8 cellular contexts compared by ENCODE assay signal in genomic region chr16:53457670-53458069, GRCh38. TPM values are rescaled to one million over a fixed set of nuclear protein-coding genes. Genes with fewer than 3 reads are reported as not detected.
A peak's percentile ranks its signal among the peaks of the same experiment; 100 is the strongest.
DNase-seq lines count a peak whose midpoint lies in the region; ATAC-seq, FAIRE-seq and TF ChIP-seq lines count a peak whose summit lies in the region.

No MANE protein-coding gene starts in this region.

- no peak overlapping the region for H3K9ac ChIP-seq in HepG2 (ENCODE audit: insufficient read depth, low read depth, low read length)

- intact Hi-C loops in right lobe of liver (cut with DNase I), result no loop called here
- intact Hi-C loops in HepG2 (cut with micrococcal nuclease; ENCODE audit: unreplicated experiment), result no loop called here

- no TSS peak for BruUV-seq in HepG2 (replicated peaks; lab: Mats Ljungman, UMichigan)

- H3K27ac ChIP-seq in right lobe of liver (no peak overlapping the region), HepG2 (ENCODE audit: extremely low read length, insufficient read depth, low read length) (no peak overlapping the region)

- H3K27me3 ChIP-seq in right lobe of liver, result no peaks in the 10 kb centered on the region
- H3K27me3 ChIP-seq in HepG2 (ENCODE audit: control insufficient read depth in 1 of 2, insufficient read depth in 2 of 2, low read length in 2 of 2), result no peaks in the 10 kb centered on the region

- CTCF ChIA-PET in HepG2 (lab: Yijun Ruan, JAX; ENCODE audit: low intra/inter-chr PET ratio, low total read pairs), result no interaction called here

- peaks cover 0 to 83% (median 39%) of the 10 kb centered on the region in 4 donors for H3K36me3 ChIP-seq in right lobe of liver
- peaks cover 18 to 76% of the 10 kb centered on the region in 2 experiments for H3K36me3 ChIP-seq in HepG2 (replicated peaks in 1 of 2; ENCODE audit: control insufficient read depth in 1 of 2, insufficient read depth in 2 of 2, low read length in 2 of 2)

- no peak for TF ChIP-seq RAD21 in HepG2 (CRISPR knock-in tag; IDR thresholded peaks at IDR 0.05)

- H3K9me3 ChIP-seq in right lobe of liver (no peaks in the 10 kb centered on the region), HepG2 (ENCODE audit: low read length) (no peaks in the 10 kb centered on the region)

- H3K4me2 ChIP-seq in HepG2 (ENCODE audit: low read depth, low read length), result no peak overlapping the region

- no peak for FAIRE-seq in HepG2 (lab: Jason Lieb, UNC)

- no peak overlapping the region for H2AFZ ChIP-seq in HepG2 (ENCODE audit: low read length)

- TF ChIP-seq CTCF in right lobe of liver (IDR thresholded peaks at IDR 0.05), result no peak
- no peak for TF ChIP-seq CTCF in HepG2 (CRISPR knock-in tag; IDR thresholded peaks at IDR 0.05)

- TF ChIP-seq EP300 in HepG2 (IDR thresholded peaks at IDR 0.05; ENCODE audit: low read depth in 2 of 2, low read length in 2 of 2) (no peak), HepG2 (CRISPR knock-in tag; IDR thresholded peaks at IDR 0.05; ENCODE audit: borderline replicate concordance) (no peak)

- 91% methylated on average over 2 of the region's 2 CpGs for WGBS in right lobe of liver (ENCODE audit: insufficient coverage, low coverage, low lambda C conversion rate, missing lambda C conversion rate)
- 100% methylated on average over 2 of the region's 2 CpGs for WGBS in HepG2 (ENCODE audit: low lambda C conversion rate)

- DNase-seq in right lobe of liver (no peak), HepG2 (ENCODE audit: low spot score) (no peak), MV-4-11 (lab: John Stamatoyannopoulos, UW) (no peak), NCI-H2227 treated with DMSO at 0.1 percent for 48 hours (lab: John Stamatoyannopoulos, UW) (no peak), HuH-7.5 (ENCODE audit: low spot score) (no peak)
- DNase-seq in activated CD8-positive, alpha-beta memory T cell treated with anti-CD3 and anti-CD28 coated beads, Interleukin-2, amount 50 U/mL, for 48 hours, result peak; percentile 66
- peak; percentile 41 to 51 for DNase-seq in stimulated activated CD4-positive, alpha-beta T cell treated with anti-CD3 and anti-CD28 coated beads, Interleukin-15, amount 100 ng/mL, for 48 hours (ENCODE audit: low read depth in 2 of 2)

- no peak for TF ChIP-seq POLR2A in right lobe of liver (IDR thresholded peaks at IDR 0.05)
- no peak for TF ChIP-seq POLR2A in HepG2 (IDR thresholded peaks at IDR 0.05; ENCODE audit: insufficient read depth in 1 of 2, low read depth in 2 of 2, low read length in 2 of 2)

- H3K79me2 ChIP-seq in HepG2 (ENCODE audit: insufficient read depth, low read length), result no peaks in the 10 kb centered on the region

- in situ Hi-C loops in HepG2 (cut with HindIII; ENCODE audit: extremely low pct_ligation_motif_present, low pct_unique_long_range_greater_than_20kb), result no loop called here

- no peaks in the 10 kb centered on the region for H3K4me1 ChIP-seq in right lobe of liver
- H3K4me1 ChIP-seq in HepG2 (ENCODE audit: insufficient read depth, low read length), result no peaks in the 10 kb centered on the region

- H3K4me3 ChIP-seq in right lobe of liver (no peak overlapping the region), HepG2 (replicated peaks in 1 of 3; ENCODE audit: insufficient read depth in 1 of 3, low read depth in 2 of 3, low read length in 3 of 3) (no peak overlapping the region)

- POLR2A ChIA-PET in HepG2 (lab: Yijun Ruan, JAX), result no interaction called here

- peak; percentile 38 to 68 (median 54) for ATAC-seq in right lobe of liver
- no peak for ATAC-seq in HepG2
- ATAC-seq in HG03558 (IDR thresholded peaks at IDR 0.05; ENCODE audit: extremely low read depth, unreplicated experiment), result peak; percentile 100

- H4K20me1 ChIP-seq in HepG2 (ENCODE audit: insufficient read depth, low read length), result no peaks in the 10 kb centered on the region

TF ChIP-seq in HepG2, 621 proteins besides CTCF, POLR2A, EP300 and RAD21:
- TF ChIP-seq TBX2 (CRISPR knock-in tag; IDR thresholded peaks at IDR 0.05; ENCODE audit: borderline replicate concordance), result no peak

RNA-seq across cellular contexts. Expression of gene RBL2, which starts 23.4 kb away (rescaled TPM):
- 10 to 100 TPM; 26.3 to 63.1 (median 38.8) TPM for total RNA-seq in right lobe of liver
- total RNA-seq in HepG2 (2016; rRNA removed; fragmentation: Illumina TruSeq; extraction: Trizol), result 35.3 and 41.2 TPM in 2 replicates
- total RNA-seq in HepG2 (2016; cell fraction: cytosol; rRNA removed; fragmentation: Illumina TruSeq; extraction: Trizol; ENCODE audit: low read depth), result 15.8 and 17.4 TPM in 2 replicates
- total RNA-seq in HepG2 (2016; cell fraction: insoluble cytoplasmic fraction; rRNA removed; fragmentation: Illumina TruSeq; extraction: Trizol), result 35.0 and 41.3 TPM in 2 replicates
- 24.6 and 30.8 TPM in 2 replicates for total RNA-seq in HepG2 (2016; cell fraction: membrane; rRNA removed; fragmentation: Illumina TruSeq; extraction: Trizol)
- total RNA-seq in HepG2 (2016; cell fraction: nucleus; rRNA removed; fragmentation: Illumina TruSeq; extraction: Trizol), result 63.6 and 68.6 TPM in 2 replicates
- 58.6 and 60.9 TPM in 2 replicates for polyA plus RNA-seq in HepG2 (2011; rRNA removed)
- 19.8 and 24.5 TPM in 2 replicates for polyA plus RNA-seq in HepG2 (2011; cell fraction: cytosol; rRNA removed)
- 142 and 145 TPM in 2 replicates for polyA plus RNA-seq in HepG2 (2011; cell fraction: nucleus; rRNA removed)
- 30.2 and 36.7 TPM in 2 replicates for polyA plus RNA-seq in HepG2 (2012)
- polyA plus RNA-seq in HepG2 (2016; cell fraction: cytosol; fragmentation: Illumina TruSeq; extraction: Trizol; ENCODE audit: low read depth), result 1.3 TPM in 2 replicates
- 28.7 and 29.8 TPM in 2 replicates for polyA plus RNA-seq in HepG2 (2016; cell fraction: insoluble cytoplasmic fraction; fragmentation: Illumina TruSeq; extraction: Trizol; ENCODE audit: low read depth)
- polyA plus RNA-seq in HepG2 (2016; cell fraction: membrane; fragmentation: Illumina TruSeq; extraction: Trizol; ENCODE audit: low read depth), result 6.9 and 7.0 TPM in 2 replicates
- 82.3 and 82.9 TPM in 2 replicates for polyA plus RNA-seq in HepG2 (2016; cell fraction: nucleus; fragmentation: Illumina TruSeq; extraction: Trizol; ENCODE audit: insufficient read depth, low read depth)
- polyA minus RNA-seq in HepG2 (2011; rRNA and poly(A)+ RNA removed; ENCODE audit: low replicate concordance), result 43.8 and 49.7 TPM in 2 replicates
- polyA minus RNA-seq in HepG2 (2011; cell fraction: cytosol; rRNA and poly(A)+ RNA removed), result 26.5 and 29.1 TPM in 2 replicates
- 122 and 132 TPM in 2 replicates for polyA minus RNA-seq in HepG2 (2011; cell fraction: nucleus; rRNA and poly(A)+ RNA removed)

RNA-seq across cellular contexts. Expression of gene AKTIP, which starts 45.3 kb away (rescaled TPM):
- total RNA-seq in right lobe of liver (10 to 100 TPM; 23.3 to 42.4 (median 26.5) TPM), HepG2 (2016; rRNA removed; fragmentation: Illumina TruSeq; extraction: Trizol) (28.8 and 30.1 TPM in 2 replicates)
- 18.8 and 20.7 TPM in 2 replicates for total RNA-seq in HepG2 (2016; cell fraction: cytosol; rRNA removed; fragmentation: Illumina TruSeq; extraction: Trizol; ENCODE audit: low read depth)
- total RNA-seq in HepG2 (2016; cell fraction: insoluble cytoplasmic fraction; rRNA removed; fragmentation: Illumina TruSeq; extraction: Trizol), result 24.2 and 33.8 TPM in 2 replicates
- 35.6 and 35.7 TPM in 2 replicates for total RNA-seq in HepG2 (2016; cell fraction: membrane; rRNA removed; fragmentation: Illumina TruSeq; extraction: Trizol)
- total RNA-seq in HepG2 (2016; cell fraction: nucleus; rRNA removed; fragmentation: Illumina TruSeq; extraction: Trizol), result 28.0 and 29.0 TPM in 2 replicates
- polyA plus RNA-seq in HepG2 (2011; rRNA removed), result 45.6 and 49.0 TPM in 2 replicates
- 19.8 and 29.5 TPM in 2 replicates for polyA plus RNA-seq in HepG2 (2011; cell fraction: cytosol; rRNA removed)
- polyA plus RNA-seq in HepG2 (2011; cell fraction: nucleus; rRNA removed), result 68.8 and 72.6 TPM in 2 replicates
- polyA plus RNA-seq in HepG2 (2012), result 28.1 and 33.7 TPM in 2 replicates
- polyA plus RNA-seq in HepG2 (2016; cell fraction: cytosol; fragmentation: Illumina TruSeq; extraction: Trizol; ENCODE audit: low read depth), result 22.4 and 30.5 TPM in 2 replicates
- polyA plus RNA-seq in HepG2 (2016; cell fraction: insoluble cytoplasmic fraction; fragmentation: Illumina TruSeq; extraction: Trizol; ENCODE audit: low read depth), result 30.0 and 31.0 TPM in 2 replicates
- 35.3 and 37.7 TPM in 2 replicates for polyA plus RNA-seq in HepG2 (2016; cell fraction: membrane; fragmentation: Illumina TruSeq; extraction: Trizol; ENCODE audit: low read depth)
- polyA plus RNA-seq in HepG2 (2016; cell fraction: nucleus; fragmentation: Illumina TruSeq; extraction: Trizol; ENCODE audit: insufficient read depth, low read depth), result 58.4 and 63.0 TPM in 2 replicates
- polyA minus RNA-seq in HepG2 (2011; rRNA and poly(A)+ RNA removed; ENCODE audit: low replicate concordance), result 19.4 and 24.5 TPM in 2 replicates
- 15.7 and 17.4 TPM in 2 replicates for polyA minus RNA-seq in HepG2 (2011; cell fraction: cytosol; rRNA and poly(A)+ RNA removed)
- 43.4 and 69.0 TPM in 2 replicates for polyA minus RNA-seq in HepG2 (2011; cell fraction: nucleus; rRNA and poly(A)+ RNA removed)

Comparison
In these comparisons a context has a peak if more than half of its experiments do, and no peak if none do; other contexts are left out.
1. DNase-seq: peak in activated CD8-positive, alpha-beta memory T cell treated with anti-CD3 and anti-CD28 coated beads, Interleukin-2, amount 50 U/mL, for 48 hours (single experiment) and stimulated activated CD4-positive, alpha-beta T cell treated with anti-CD3 and anti-CD28 coated beads, Interleukin-15, amount 100 ng/mL, for 48 hours (2 of 2); none in right lobe of liver (0 of 3), HepG2 (single experiment), MV-4-11 (single experiment), NCI-H2227 treated with DMSO at 0.1 percent for 48 hours (single experiment) and HuH-7.5 (single experiment).